9 cellular contexts compared by ENCODE assay signal in genomic region chr3:50268703-50269451, GRCh38. TPM values are rescaled to one million over a fixed set of nuclear protein-coding genes. Genes with fewer than 3 reads are reported as not detected.
DNase-seq lines count a peak whose midpoint lies in the region; ATAC-seq, FAIRE-seq and TF ChIP-seq lines count a peak whose summit lies in the region.
"Had no signal": no experiment of that assay in that cellular context is flagged by ENCODE, and none has a peak within 500 bp of the region (broad histone marks: within the 10 kb centered on the region; RNA-seq: fewer than 3 reads in every experiment).

Gene SEMA3B, plus strand, starts transcription at chr3:50269147. Its CDS starts 94 bp downstream, at chr3:50269241.

- H3K27ac ChIP-seq in gastroesophageal sphincter = peak within 1 kb of the TSS; percentile 95 to 100 (median 98)
- H3K27ac ChIP-seq in parathyroid adenoma = peak within 1 kb of the TSS; percentile 98
- no peak within 1 kb of the TSS for H3K27ac ChIP-seq in A673 (ENCODE audit: low read depth, low read length, poor library complexity, severe bottlenecking)

- FAIRE-seq in RCC 7860 (lab: Jason Lieb, UNC) = no peak

- ATAC-seq in gastroesophageal sphincter (peak; percentile 15), HG03439 (IDR thresholded peaks at IDR 0.05; ENCODE audit: unreplicated experiment) (no peak), HG03196 (IDR thresholded peaks at IDR 0.05; ENCODE audit: unreplicated experiment) (no peak)

- peak within 1 kb of the TSS; percentile 41 for H2AFZ ChIP-seq in parathyroid adenoma

- no TSS peak for BruUV-seq in A673 (replicated peaks; lab: Mats Ljungman, UMichigan)

- CTCF ChIA-PET in BJ (lab: Yijun Ruan, JAX) = interaction anchor here (0.8 to 5.5 kb wide), 10 partner anchors 8 to 75 kb away, joined by 3 to 58 read pairs (median 8); partner anchors contain the start of genes HYAL3, IFRD2, LSMEM2 and NAA80
- CTCF ChIA-PET in A673 (lab: Charles Lee) = no interaction called here

- TF ChIP-seq CTCF in BJ (IDR thresholded peaks at IDR 0.05; ENCODE audit: insufficient read depth, low read depth, low read length) = no peak
- no peak for TF ChIP-seq CTCF in gastroesophageal sphincter (IDR thresholded peaks at IDR 0.05)
- no peak for TF ChIP-seq CTCF in parathyroid adenoma (IDR thresholded peaks at IDR 0.05)
- TF ChIP-seq CTCF in A673 (conservative IDR thresholded peaks at IDR 0.05; ENCODE audit: low read depth, low read length) = no peak

- TF ChIP-seq POLR2A in gastroesophageal sphincter (IDR thresholded peaks at IDR 0.05) = no peak

- DNase-seq in BJ (ENCODE audit: low read depth) (peak; percentile 31), RCC 7860 (ENCODE audit: low spot score) (peak; percentile 58), A673 (ENCODE audit: low spot score) (no peak)
- no peak for DNase-seq in activated effector memory CD4-positive, alpha-beta T cell treated with anti-CD3 and anti-CD28 coated beads, Interleukin-2, amount 50 U/mL, for 16 hours
- DNase-seq: activated effector memory CD4-positive, alpha-beta T cell treated with Interleukin-2 at 50 U/mL for 16 hours had no signal

- H3K9me3 ChIP-seq in gastroesophageal sphincter (no peaks in the 10 kb centered on the region), parathyroid adenoma (ENCODE audit: control insufficient read depth, low read length) (no peaks in the 10 kb centered on the region), A673 (ENCODE audit: low read depth, low read length, poor library complexity, severe bottlenecking) (no peaks in the 10 kb centered on the region)

- H3K79me2 ChIP-seq in parathyroid adenoma = peaks cover 8% of the 10 kb centered on the region

- intact Hi-C loops in A673 (cut with micrococcal nuclease; ENCODE audit: unreplicated experiment) = loop anchor here (10.0 kb wide), 1 partner anchor 144 kb away; no protein-coding TSS in a partner anchor

- POLR2A ChIA-PET in BJ (lab: Charles Lee) (no interaction called here), A673 (lab: Charles Lee; ENCODE audit: low non-redundant PET) (no interaction called here)

- H3K4me1 ChIP-seq in gastroesophageal sphincter = peaks cover 0 to 97% (median 48%) of the 10 kb centered on the region in 3 donors
- H3K4me1 ChIP-seq in parathyroid adenoma = peaks cover 88% of the 10 kb centered on the region
- peaks cover 20% of the 10 kb centered on the region for H3K4me1 ChIP-seq in A673 (ENCODE audit: insufficient read depth, low read length, poor library complexity, severe bottlenecking)

- H3K36me3 ChIP-seq in BJ (ENCODE audit: control insufficient read depth, insufficient read depth, low read length) (peaks cover 4% of the 10 kb centered on the region), gastroesophageal sphincter (no peaks in the 10 kb centered on the region), parathyroid adenoma (ENCODE audit: control insufficient read depth, insufficient read depth, low read length) (no peaks in the 10 kb centered on the region), A673 (ENCODE audit: insufficient read depth, low read length, poor library complexity, severe bottlenecking) (no peaks in the 10 kb centered on the region)

- 47% methylated on average over 7 of the region's 21 CpGs; no CpG with 5 or more reads in 1 of the 2 donors for WGBS in gastroesophageal sphincter (ENCODE audit: low coverage in 1 of 2), 2 donors

- H3K27me3 ChIP-seq in BJ (ENCODE audit: control insufficient read depth, insufficient read depth, low read length) (no peaks in the 10 kb centered on the region), gastroesophageal sphincter (peaks cover 5% of the 10 kb centered on the region), parathyroid adenoma (ENCODE audit: control insufficient read depth, insufficient read depth, low read length) (no peaks in the 10 kb centered on the region), A673 (replicated peaks; ENCODE audit: insufficient read depth, low read depth, low read length, poor library complexity) (peaks cover 4% of the 10 kb centered on the region)

- H3K4me2 ChIP-seq in parathyroid adenoma (ENCODE audit: low read length) = peak within 1 kb of the TSS; percentile 63

- TF ChIP-seq EP300 in gastroesophageal sphincter (IDR thresholded peaks at IDR 0.05) = no peak

- H3K4me3 ChIP-seq in BJ (ENCODE audit: low read depth, low read length) = peak within 1 kb of the TSS; percentile 59
- peak within 1 kb of the TSS; percentile 7 to 68 for H3K4me3 ChIP-seq in gastroesophageal sphincter
- peak within 1 kb of the TSS; percentile 38 for H3K4me3 ChIP-seq in parathyroid adenoma (ENCODE audit: low read depth, low read length)
- no peak within 1 kb of the TSS for H3K4me3 ChIP-seq in A673 (ENCODE audit: low read depth, low read length, poor library complexity, severe bottlenecking)

- H3K9ac ChIP-seq in parathyroid adenoma = peak within 1 kb of the TSS; percentile 35

RNA-seq across cellular contexts. Expression of gene SEMA3B, which starts in this region (rescaled TPM):
- 32.7 and 59.0 TPM in 2 replicates for polyA plus RNA-seq in BJ (2011; rRNA removed)
- polyA minus RNA-seq in BJ (2011; rRNA and poly(A)+ RNA removed) = 13.2 and 16.4 TPM in 2 replicates
- total RNA-seq in gastroesophageal sphincter = 10 to 100 TPM; 29.1 to 54.9 (median 44.2) TPM
- total RNA-seq in A673 (2021) = 0.43 and 2.0 TPM in 2 replicates

Comparison
In these comparisons a context has a peak if more than half of its experiments do, and no peak if none do; other contexts are left out.
1. RNA of gene SEMA3B (total RNA-seq): 29.1 to 54.9 TPM in gastroesophageal sphincter; 0.43 to 2.0 TPM in A673; every median in the first group is over 10 times any median in the second.
2. DNase-seq: peak in BJ (single experiment) and RCC 7860 (single experiment); none in activated effector memory CD4-positive, alpha-beta T cell treated with anti-CD3 and anti-CD28 coated beads, Interleukin-2, amount 50 U/mL, for 16 hours (single experiment) and A673 (single experiment).